ENCODE assay signal across 19 cellular contexts in genomic region chr7:129453510-129454248, GRCh38. TPM values are rescaled to one million over a fixed set of nuclear protein-coding genes. Genes with fewer than 3 reads are reported as not detected.
DNase-seq lines count a peak whose midpoint lies in the region; ATAC-seq and TF ChIP-seq lines count a peak whose summit lies in the region.
"Had no signal": no experiment of that assay in that cellular context is flagged by ENCODE, and none has a peak within 500 bp of the region (broad histone marks: within the 10 kb centered on the region; RNA-seq: fewer than 3 reads in every experiment).

No MANE protein-coding gene starts in this region.

- DNase-seq in HCT116 (ENCODE audit: low read depth, low spot score) (no peak), RWPE2 (ENCODE audit: low spot score) (no peak), cardiac muscle cell (ENCODE audit: low read depth in 1 of 2, low spot score in 1 of 2) (peak in 1 of 2 donors; percentile 77), neural crest cell (ENCODE audit: low read depth, low spot score) (no peak), HCEC 1CT (no peak), transverse colon (no peak), NCI-H1105 (lab: John Stamatoyannopoulos, UW) (no peak)
- DNase-seq: COR-L47, DMS153, EL, MG63, NCI-H187 treated with DMSO at 0.1 percent for 48 hours, NCI-H82, Peyer's patch, SIG-M5 had no signal

- H3K27ac Mint-ChIP-seq in neural crest cell (ENCODE audit: unreplicated experiment) = peak overlapping the region; percentile 35

- H3K4me1 ChIP-seq in HCT116 (ENCODE audit: control insufficient read depth in 1 of 2, insufficient read depth in 2 of 2, low read length in 2 of 2) = peaks cover 7 to 27% of the 10 kb centered on the region in 2 experiments
- H3K4me1 ChIP-seq in RWPE2 (ENCODE audit: insufficient read depth, poor library complexity, severe bottlenecking) = peaks cover 17% of the 10 kb centered on the region
- H3K4me1 ChIP-seq in cardiac muscle cell (ENCODE audit: low read depth) = peaks cover 19% of the 10 kb centered on the region
- no peaks in the 10 kb centered on the region for H3K4me1 ChIP-seq in transverse colon
- H3K4me1 ChIP-seq: A549, HAP-1, Peyer's patch had no signal

- H3K4me3 ChIP-seq in HCT116 (replicated peaks in 1 of 2; ENCODE audit: low read depth in 1 of 2, low read length in 2 of 2) (no peak overlapping the region; a peak in 1 of 4 replicates), RWPE2 (ENCODE audit: severe bottlenecking) (no peak overlapping the region), cardiac muscle cell (no peak overlapping the region), transverse colon (no peak overlapping the region)
- H3K4me3 ChIP-seq: A549, HAP-1, MG63, Peyer's patch had no signal

- H3K27me3 Mint-ChIP-seq in neural crest cell (ENCODE audit: low read depth) = no peaks in the 10 kb centered on the region

- H3K4me2 ChIP-seq in HCT116 (ENCODE audit: low read length) = peak overlapping the region; percentile 40
- H3K4me2 ChIP-seq: A549 had no signal

- H3K36me3 ChIP-seq in HCT116 (ENCODE audit: control insufficient read depth in 1 of 2, insufficient read depth in 2 of 2, low read length in 2 of 2) (peaks cover 3 to 23% of the 10 kb centered on the region in 2 experiments; a peak in 2 of 4 replicates), RWPE2 (ENCODE audit: low read depth) (peaks cover 38% of the 10 kb centered on the region), cardiac muscle cell (peaks cover 30% of the 10 kb centered on the region), transverse colon (no peaks in the 10 kb centered on the region)
- H3K36me3 ChIP-seq: MG63, Peyer's patch had no signal

- H3K9me3 ChIP-seq in HCT116 (ENCODE audit: control insufficient read depth in 1 of 2, insufficient read depth in 1 of 2, low read depth in 1 of 2, low read length in 2 of 2) (no peaks in the 10 kb centered on the region; a peak in 1 of 4 replicates), RWPE2 (ENCODE audit: severe bottlenecking) (no peaks in the 10 kb centered on the region), cardiac muscle cell (ENCODE audit: low read depth) (no peaks in the 10 kb centered on the region), transverse colon (peaks cover 0 to under 1% of the 10 kb centered on the region in 2 donors)
- H3K9me3 ChIP-seq: MG63, Peyer's patch had no signal

- POLR2A ChIA-PET in HCT116 (lab: Charles Lee) = no interaction called here

- TF ChIP-seq EP300 in transverse colon (IDR thresholded peaks at IDR 0.05; ENCODE audit: low read depth) = no peak

- peaks cover 4% of the 10 kb centered on the region for H3K4me1 Mint-ChIP-seq in neural crest cell

- intact Hi-C loops in HCT116 (cut with micrococcal nuclease) (no loop called here), transverse colon (cut with DNase I; ENCODE audit: low total_unique reads) (no loop called here)

- no peaks in the 10 kb centered on the region for H3K27me3 ChIP-seq in HCT116 (ENCODE audit: insufficient read depth, low read length)
- no peaks in the 10 kb centered on the region for H3K27me3 ChIP-seq in RWPE2 (ENCODE audit: insufficient read depth, poor library complexity, severe bottlenecking)
- H3K27me3 ChIP-seq in cardiac muscle cell = no peaks in the 10 kb centered on the region
- no peaks in the 10 kb centered on the region for H3K27me3 ChIP-seq in transverse colon
- H3K27me3 ChIP-seq: MG63, Peyer's patch had no signal

- WGBS in transverse colon (ENCODE audit: low coverage in 1 of 2), 2 donors = 100% methylated on average over 1 of the region's 1 CpG; no CpG with 5 or more reads in 1 of the 2 donors

- no peak overlapping the region for H3K27ac ChIP-seq in HCT116 (ENCODE audit: low read depth, low read length)
- H3K27ac ChIP-seq in RWPE2 (ENCODE audit: poor library complexity, severe bottlenecking) = peak overlapping the region; percentile 19
- peak overlapping the region; percentile 97 for H3K27ac ChIP-seq in cardiac muscle cell
- no peak overlapping the region for H3K27ac ChIP-seq in transverse colon
- H3K27ac ChIP-seq: A549, C4-2B, Peyer's patch had no signal

- TF ChIP-seq RAD21 in HCT116 (IDR thresholded peaks at IDR 0.05; ENCODE audit: low read depth) = no peak

- H2AFZ ChIP-seq in HCT116 (ENCODE audit: low read depth, low read length, poor library complexity, severe bottlenecking) = no peak overlapping the region

- peaks cover 13% of the 10 kb centered on the region for H3K9me3 Mint-ChIP-seq in neural crest cell

- no peaks in the 10 kb centered on the region for H4K20me1 ChIP-seq in HCT116 (ENCODE audit: insufficient read depth)

- no peak overlapping the region for H3K4me3 Mint-ChIP-seq in neural crest cell

- TF ChIP-seq CTCF in HCT116 (IDR thresholded peaks at IDR 0.05 in 2 of 3, conservative IDR thresholded peaks at IDR 0.05 in 1 of 3; ENCODE audit: borderline replicate concordance in 1 of 3, insufficient read depth in 1 of 3, low read depth in 2 of 3, low read length in 2 of 3) = no peak
- TF ChIP-seq CTCF in RWPE2 (IDR thresholded peaks at IDR 0.05; ENCODE audit: poor library complexity, severe bottlenecking) = no peak
- TF ChIP-seq CTCF in cardiac muscle cell (IDR thresholded peaks at IDR 0.05; ENCODE audit: low read depth, low read length) = no peak
- no peak for TF ChIP-seq CTCF in neural crest cell (conservative IDR thresholded peaks at IDR 0.05)
- no peak for TF ChIP-seq CTCF in transverse colon (IDR thresholded peaks at IDR 0.05)

- H3K9me2 ChIP-seq in HCT116 (ENCODE audit: insufficient read depth) = no peaks in the 10 kb centered on the region

- in situ Hi-C loops in transverse colon (cut with MboI; ENCODE audit: low pct_ligation_motif_present in 1 of 4, low pct_unique_long_range_greater_than_20kb in 1 of 4, low sequenced_read_pairs in 3 of 4) = loop anchor here (25.0 kb wide), 2 partner anchors 91 to 241 kb away; no protein-coding TSS in a partner anchor

- ATAC-seq in HCT116 (peak; percentile 24; the same call in 1 of the 2 replicates), RWPE2 (ENCODE audit: low read depth) (no peak; the same call in 2 of the 3 replicates), HG02973 (IDR thresholded peaks at IDR 0.05; ENCODE audit: unreplicated experiment) (no peak)
- ATAC-seq: A549 had no signal

- H3K36me3 Mint-ChIP-seq in neural crest cell (ENCODE audit: low read depth) = peaks cover 39% of the 10 kb centered on the region

- H3K79me2 ChIP-seq in HCT116 (ENCODE audit: insufficient read depth, low read length) = no peaks in the 10 kb centered on the region

- no peak for TF ChIP-seq POLR2A in HCT116 (IDR thresholded peaks at IDR 0.05; ENCODE audit: borderline replicate concordance, extremely low read depth, insufficient read depth, insufficient read length)
- no peak for TF ChIP-seq POLR2A in transverse colon (IDR thresholded peaks at IDR 0.05)

- RAD21 ChIA-PET in HCT116 (lab: Charles Lee; ENCODE audit: low non-redundant PET in 1 of 2, low total read pairs in 2 of 2, uncharacterized antibody in 2 of 2, unreplicated experiment in 2 of 2) = interaction anchor here in 1 of 2 experiments (1.1 kb wide), 1 partner anchor 86 kb away, joined by 3 read pairs; no protein-coding TSS in a partner anchor

- CTCF ChIA-PET in HCT116 (lab: Charles Lee) = interaction anchor here (0.6 to 0.7 kb wide), 2 partner anchors 78 to 236 kb away, joined by 3 read pairs; no protein-coding TSS in a partner anchor

- no peak overlapping the region for H3K9ac ChIP-seq in HCT116 (ENCODE audit: low read length)

- BruUV-seq in HCT116 (replicated peaks; lab: Mats Ljungman, UMichigan) = no TSS peak

TF ChIP-seq in HCT116, 20 proteins besides CTCF, POLR2A, EP300 and RAD21 (continues in another document):
- no peak for TF ChIP-seq ELF1 (IDR thresholded peaks at IDR 0.05; ENCODE audit: borderline replicate concordance, low read depth)
- TF ChIP-seq, protein P1, sequence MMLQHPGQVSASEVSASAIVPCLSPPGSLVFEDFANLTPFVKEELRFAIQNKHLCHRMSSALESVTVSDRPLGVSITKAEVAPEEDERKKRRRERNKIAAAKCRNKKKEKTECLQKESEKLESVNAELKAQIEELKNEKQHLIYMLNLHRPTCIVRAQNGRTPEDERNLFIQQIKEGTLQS (IDR thresholded peaks at IDR 0.05) = no peak
- TF ChIP-seq TCF7L2 (IDR thresholded peaks at IDR 0.05; ENCODE audit: borderline replicate concordance, extremely low read depth, insufficient read depth, insufficient read length) = no peak
- TF ChIP-seq EZH2phosphoT487 (IDR thresholded peaks at IDR 0.05; ENCODE audit: borderline replicate concordance) = no peak
- TF ChIP-seq YY1 (IDR thresholded peaks at IDR 0.05; ENCODE audit: extremely low read depth, insufficient replicate concordance, low read depth, low read length) = no peak
- TF ChIP-seq CBX3 (IDR thresholded peaks at IDR 0.05; ENCODE audit: low read depth) = no peak
- no peak for TF ChIP-seq EZH2 (IDR thresholded peaks at IDR 0.05)

RNA-seq across cellular contexts. Expression of gene STRIP2, which starts 19.4 kb away (rescaled TPM):
- total RNA-seq in HCT116 (2021; ENCODE audit: unreplicated experiment) = 10.8 TPM
- polyA plus RNA-seq in HCT116 (2012) = 4.1 and 5.2 TPM in 2 replicates
- 23.5 and 38.9 TPM in 2 replicates for total RNA-seq in cardiac muscle cell
- 11.7 and 22.0 TPM in 2 replicates for polyA plus RNA-seq in cardiac muscle cell
- total RNA-seq in neural crest cell = 11.6 and 13.0 TPM in 2 replicates
- total RNA-seq in transverse colon = 1 to 10 TPM in 1 of 4 donors, under 1 TPM in 1, not detected in 2; 0.82 to 1.1 TPM

RNA-seq across cellular contexts. Expression of gene SMKR1, which starts 48.7 kb away (rescaled TPM):
- total RNA-seq in HCT116 (2021; ENCODE audit: unreplicated experiment) (8.9 TPM), cardiac muscle cell (0.39 TPM in 1 of 2 replicates, not detected in the other), neural crest cell (2.5 and 5.3 TPM in 2 replicates), transverse colon (not detected)
- polyA plus RNA-seq in HCT116 (2012) = 5.8 and 5.9 TPM in 2 replicates
- 0.32 and 3.6 TPM in 2 replicates for polyA plus RNA-seq in cardiac muscle cell

Comparison
In these comparisons a context has a peak if more than half of its experiments do, and no peak if none do; other contexts are left out.
1. H3K27ac ChIP-seq: peak in RWPE2 (single experiment) and cardiac muscle cell (single experiment); none in HCT116 (single experiment) and transverse colon (0 of 4).